13 cellular contexts compared by ENCODE assay signal in genomic region chr2:128425731-128426620, GRCh38.
A peak's percentile ranks its signal among the peaks of the same experiment; 100 is the strongest.
DNase-seq lines count a peak whose midpoint lies in the region; TF ChIP-seq lines count a peak whose summit lies in the region.
"Had no signal": no experiment of that assay in that cellular context is flagged by ENCODE, and none has a peak within 500 bp of the region (broad histone marks: within the 10 kb centered on the region; RNA-seq: fewer than 3 reads in every experiment).

No MANE protein-coding gene starts in this region.

- peaks cover 14% of the 10 kb centered on the region for H3K9me3 ChIP-seq in Loucy (ENCODE audit: insufficient read depth, low read depth, low read length)
- no peaks in the 10 kb centered on the region for H3K9me3 ChIP-seq in ovary

- peaks cover 5 to 23% (median 12%) of the 10 kb centered on the region in 7 donors for H3K9me3 Mint-ChIP-seq in CD14-positive monocyte

- H3F3A ChIP-seq in Loucy (ENCODE audit: low read depth) = no peaks in the 10 kb centered on the region

- H3K27ac Mint-ChIP-seq in CD14-positive monocyte = no peak overlapping the region
- H3K27ac Mint-ChIP-seq: CD4-positive, alpha-beta memory T cell had no signal

- DNase-seq in CD14-positive monocyte (ENCODE audit: low spot score) = peak; percentile 36
- peak; percentile 37 for DNase-seq in ecto neural progenitor cell (ENCODE audit: low spot score)
- peak in 4 of 5 donors; percentile 3 to 23 (median 8) for DNase-seq in ovary
- no peak for DNase-seq in NOMO-1 treated with DMSO at 0.1 percent for 48 hours (lab: John Stamatoyannopoulos, UW; ENCODE audit: unreplicated experiment)
- DNase-seq in NCI-H524 (lab: John Stamatoyannopoulos, UW) = no peak
- no peak for DNase-seq in GM19238 (ENCODE audit: insufficient read length, low spot score)
- no peak for DNase-seq in NCI-H128 (lab: John Stamatoyannopoulos, UW; ENCODE audit: unreplicated experiment)
- DNase-seq: activated naive CD4-positive, alpha-beta T cell treated with anti-CD3 and anti-CD28 coated beads, Interleukin-2, amount 50 U/mL, for 16 hours; CD4-positive, alpha-beta memory T cell; central memory CD4-positive, alpha-beta T cell; NCI-H226 had no signal

- no peaks in the 10 kb centered on the region for H3K4me1 Mint-ChIP-seq in CD14-positive monocyte
- H3K4me1 Mint-ChIP-seq: CD4-positive, alpha-beta memory T cell had no signal

- H3K9me2 ChIP-seq in Loucy (replicated peaks; ENCODE audit: low read depth, low read length) = no peaks in the 10 kb centered on the region

- no peaks in the 10 kb centered on the region for H3K79me2 ChIP-seq in Loucy (ENCODE audit: insufficient read depth, low read length)

- no peak overlapping the region for H3K27ac ChIP-seq in ovary
- H3K27ac ChIP-seq: VCaP had no signal

- H2AFZ ChIP-seq in Loucy (ENCODE audit: low read length) = no peak overlapping the region

- intact Hi-C loops in CD14-positive monocyte (cut with micrococcal nuclease) (no loop called here), ovary (cut with DNase I) (no loop called here)

- TF ChIP-seq CTCF in CD14-positive monocyte (IDR thresholded peaks at IDR 0.05) (no peak), Loucy (conservative IDR thresholded peaks at IDR 0.05; ENCODE audit: low read length) (no peak), ovary (IDR thresholded peaks at IDR 0.05) (no peak)

- no peak for TF ChIP-seq EP300 in ovary (IDR thresholded peaks at IDR 0.05)

- peaks cover 0 to 6% (median 0%) of the 10 kb centered on the region in 3 donors for H3K27me3 Mint-ChIP-seq in CD14-positive monocyte (ENCODE audit: low read depth in 3 of 3)

- no peak overlapping the region for H3K4me3 Mint-ChIP-seq in CD14-positive monocyte
- H3K4me3 Mint-ChIP-seq: CD4-positive, alpha-beta memory T cell had no signal

- no peak overlapping the region for H3K4me2 ChIP-seq in Loucy (ENCODE audit: low read depth, low read length, poor library complexity, severe bottlenecking)

- H3K36me3 ChIP-seq in Loucy (ENCODE audit: insufficient read depth, low read length) (no peaks in the 10 kb centered on the region), ovary (no peaks in the 10 kb centered on the region)

- H3K4me1 ChIP-seq in Loucy (ENCODE audit: insufficient read depth, low read length, poor library complexity, severe bottlenecking) = peaks cover 29% of the 10 kb centered on the region
- H3K4me1 ChIP-seq in ovary (ENCODE audit: insufficient read depth) = no peaks in the 10 kb centered on the region

- no peaks in the 10 kb centered on the region for H3K27me3 ChIP-seq in Loucy (ENCODE audit: insufficient read depth, low read length, poor library complexity, severe bottlenecking)
- H3K27me3 ChIP-seq in ovary = no peaks in the 10 kb centered on the region

- H3K4me3 ChIP-seq in Loucy (ENCODE audit: low read length, poor library complexity, severe bottlenecking) = no peak overlapping the region
- no peak overlapping the region for H3K4me3 ChIP-seq in ovary

- H3K9ac ChIP-seq in Loucy (ENCODE audit: low read depth, low read length, poor library complexity, severe bottlenecking) = peak overlapping the region; percentile 19

- no peaks in the 10 kb centered on the region for H3K36me3 Mint-ChIP-seq in CD14-positive monocyte
- H3K36me3 Mint-ChIP-seq: CD4-positive, alpha-beta memory T cell had no signal

- H4K20me1 ChIP-seq in Loucy (ENCODE audit: insufficient read depth, low read length, poor library complexity, severe bottlenecking) = no peaks in the 10 kb centered on the region

- no peak for TF ChIP-seq POLR2A in ovary (IDR thresholded peaks at IDR 0.05)

- 83 to 94% (median 91%) methylated on average over 15 of the region's 15 CpGs for WGBS in ovary, 3 donors

Comparison
In these comparisons a context has a peak if more than half of its experiments do, and no peak if none do; other contexts are left out.
1. DNase-seq: peak in CD14-positive monocyte (single experiment), ecto neural progenitor cell (single experiment) and ovary (4 of 5); none in NOMO-1 treated with DMSO at 0.1 percent for 48 hours (single experiment), NCI-H524 (0 of 2), GM19238 (single experiment) and NCI-H128 (single experiment).